Comparison of ENCODE assay signal across 9 cellular contexts in the genomic region with DNA sequence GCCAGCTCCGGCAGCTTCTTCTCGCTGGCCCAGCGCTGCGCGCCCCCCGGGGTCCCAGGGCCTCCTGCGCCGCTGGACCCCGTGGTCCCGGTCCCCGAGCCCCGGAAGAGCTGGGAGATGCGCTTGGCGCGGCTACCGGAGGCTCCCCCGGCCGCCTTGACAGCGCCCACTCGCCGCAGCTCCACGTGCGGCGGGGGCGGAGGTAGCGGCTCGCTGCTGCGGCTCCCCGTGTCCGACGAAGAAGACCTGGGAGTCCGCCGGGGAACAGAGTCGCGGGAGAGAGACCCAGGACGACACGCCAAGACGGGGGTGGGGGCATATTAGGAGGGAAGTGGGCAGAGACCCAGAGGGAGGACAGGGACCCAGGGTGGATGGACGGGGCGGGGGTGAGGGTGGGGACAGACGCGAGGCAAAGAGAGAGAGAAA. TPM values are rescaled to one million over a fixed set of nuclear protein-coding genes. Genes with fewer than 3 reads are reported as not detected.
DNase-seq lines count a peak whose midpoint lies in the region; ATAC-seq and TF ChIP-seq lines count a peak whose summit lies in the region.
"Had no signal": no experiment of that assay in that cellular context is flagged by ENCODE, and none has a peak within 500 bp of the region (broad histone marks: within the 10 kb centered on the region; RNA-seq: fewer than 3 reads in every experiment).

No MANE protein-coding gene starts in this region.

- H3K4me3 Mint-ChIP-seq in memory B cell, result peak overlapping the region; percentile 50

- peaks cover 0 to 18% (median 0%) of the 10 kb centered on the region in 9 donors for H3K36me3 ChIP-seq in heart right ventricle
- H3K36me3 ChIP-seq in uterus, result no peaks in the 10 kb centered on the region

- H3K9me3 ChIP-seq in heart right ventricle (no peaks in the 10 kb centered on the region), uterus (no peaks in the 10 kb centered on the region)

- no peaks in the 10 kb centered on the region for H3K36me3 Mint-ChIP-seq in memory B cell

- WGBS in heart right ventricle, 2 donors, result 2 to 3% methylated on average over 37 to 42 of the region's 42 CpGs

- TF ChIP-seq CTCF in heart right ventricle (IDR thresholded peaks at IDR 0.05) (no peak), uterus (IDR thresholded peaks at IDR 0.05) (no peak)

- H3K4me3 ChIP-seq in heart right ventricle (peak overlapping the region; percentile 60 to 84 (median 71)), uterus (peak overlapping the region; percentile 9 to 49)

- H3K27ac ChIP-seq in heart right ventricle (peak overlapping the region; percentile 81 to 97 (median 94)), uterus (peak overlapping the region; percentile 73 to 81)

- peaks cover 8% of the 10 kb centered on the region for H3K27me3 Mint-ChIP-seq in memory B cell

- H3K4me1 ChIP-seq in heart right ventricle, result peaks cover 0 to 36% (median 19%) of the 10 kb centered on the region in 9 donors
- peaks cover 0 to 5% of the 10 kb centered on the region in 2 donors for H3K4me1 ChIP-seq in uterus

- ATAC-seq in heart right ventricle (no peak), left ventricle myocardium superior (no peak), memory B cell (ENCODE audit: low read depth) (no peak)

- no peak overlapping the region for H3K27ac Mint-ChIP-seq in memory B cell

- no peak for DNase-seq in heart right ventricle
- no peak for DNase-seq in left ventricle myocardium superior
- peak; percentile 47 for DNase-seq in cerebellum (ENCODE audit: low spot score)
- no peak for DNase-seq in memory B cell (ENCODE audit: low spot score in 2 of 2)
- DNase-seq in uterus, result no peak
- DNase-seq in HuH-7 (ENCODE audit: low spot score), result no peak
- DNase-seq in activated naive CD4-positive, alpha-beta T cell treated with Interleukin-2 at 50 U/mL for 16 hours, result no peak
- DNase-seq in HT-29 (ENCODE audit: low spot score), result no peak

- H3K4me1 Mint-ChIP-seq in memory B cell, result peaks cover 10% of the 10 kb centered on the region

- TF ChIP-seq POLR2A in uterus (IDR thresholded peaks at IDR 0.05), result no peak

- H3K27me3 ChIP-seq in heart right ventricle (peaks cover 0 to 21% (median 0%) of the 10 kb centered on the region in 7 donors), uterus (no peaks in the 10 kb centered on the region)

- H3K9me3 Mint-ChIP-seq in memory B cell, result peaks cover 1% of the 10 kb centered on the region

- intact Hi-C loops in heart right ventricle (cut with DNase I) (loop anchor here in 5 of 10 donors (2.0 to 10.0 kb wide), 3 partner anchors 15 to 95 kb away; partner anchors contain the start of genes NTN5 (in 3 of the 5) and CA11 (in 1 of the 5)), left ventricle myocardium superior (cut with micrococcal nuclease) (no loop called here), uterus (cut with DNase I; ENCODE audit: low total_unique reads) (no loop called here)

RNA-seq across cellular contexts. Expression of gene RASIP1, which starts 1.0 kb away (rescaled TPM):
- total RNA-seq in heart right ventricle, result 10 to 100 TPM; 13.6 to 23.5 (median 15.4) TPM
- 10 to 100 TPM; 19.9 to 27.3 TPM for polyA plus RNA-seq in heart right ventricle
- total RNA-seq in left ventricle myocardium superior, result 13.7 TPM
- 4.7 TPM for total RNA-seq in cerebellum
- total RNA-seq in uterus, result 100 to 1,000 TPM in 1 of 4 donors, 10 to 100 TPM in 2, 1 to 10 TPM in 1; 5.9 to 105 (median 31.9) TPM
- 0.34 and 0.61 TPM in 2 replicates for total RNA-seq in HT-29 (2014; rRNA removed; shearing (Covaris generic))

RNA-seq across cellular contexts. Expression of gene IZUMO1, which starts 7.3 kb away (rescaled TPM):
- under 1 TPM in 9 of 10 donors, not detected in 1; 0.12 to 0.95 (median 0.68) TPM for total RNA-seq in heart right ventricle
- polyA plus RNA-seq in heart right ventricle, result 1 to 10 TPM in 1 of 2 donors, under 1 TPM in 1; 0.39 to 1.3 TPM
- 1.0 TPM for total RNA-seq in left ventricle myocardium superior
- 0.27 TPM for total RNA-seq in cerebellum
- 1 to 10 TPM in 1 of 4 donors, under 1 TPM in 1, not detected in 2; under 0.01 to 2.3 TPM for total RNA-seq in uterus
- total RNA-seq in HT-29 (2014; rRNA removed; shearing (Covaris generic)), result 0.05 and 0.58 TPM in 2 replicates

RNA-seq across cellular contexts. Expression of gene FUT1, which starts 13.0 kb away (rescaled TPM):
- total RNA-seq in heart right ventricle (1 to 10 TPM; 1.8 to 5.7 (median 2.7) TPM), left ventricle myocardium superior (1.6 TPM), cerebellum (7.4 TPM), uterus (10 to 100 TPM in 1 of 4 donors, 1 to 10 TPM in 3; 1.5 to 17.7 (median 4.4) TPM)
- 1 to 10 TPM; 2.2 to 5.4 TPM for polyA plus RNA-seq in heart right ventricle
- 4.6 and 6.3 TPM in 2 replicates for total RNA-seq in HT-29 (2014; rRNA removed; shearing (Covaris generic))

RNA-seq across cellular contexts. Expression of gene FGF21, which starts 15.9 kb away (rescaled TPM):
- total RNA-seq in heart right ventricle (not detected), left ventricle myocardium superior (not detected), cerebellum (not detected), uterus (not detected)
- not detected for polyA plus RNA-seq in heart right ventricle
- not detected in 2 replicates for total RNA-seq in HT-29 (2014; rRNA removed; shearing (Covaris generic))
- total RNA-seq: dermis microvascular lymphatic vessel endothelial cell had no signal

RNA-seq across cellular contexts. Expression of gene MAMSTR, which starts 19.9 kb away (rescaled TPM):
- total RNA-seq in heart right ventricle, result 1 to 10 TPM; 1.9 to 7.5 (median 3.4) TPM
- 1 to 10 TPM; 2.4 to 6.4 TPM for polyA plus RNA-seq in heart right ventricle
- 3.0 TPM for total RNA-seq in left ventricle myocardium superior
- total RNA-seq in cerebellum, result 1.1 TPM
- 10 to 100 TPM in 1 of 4 donors, 1 to 10 TPM in 1, under 1 TPM in 1, not detected in 1; 0.26 to 24.2 (median 3.0) TPM for total RNA-seq in uterus
- total RNA-seq in HT-29 (2014; rRNA removed; shearing (Covaris generic)), result 0.73 and 0.84 TPM in 2 replicates
